Comparison of ENCODE assay signal across 8 cellular contexts in the genomic region with DNA sequence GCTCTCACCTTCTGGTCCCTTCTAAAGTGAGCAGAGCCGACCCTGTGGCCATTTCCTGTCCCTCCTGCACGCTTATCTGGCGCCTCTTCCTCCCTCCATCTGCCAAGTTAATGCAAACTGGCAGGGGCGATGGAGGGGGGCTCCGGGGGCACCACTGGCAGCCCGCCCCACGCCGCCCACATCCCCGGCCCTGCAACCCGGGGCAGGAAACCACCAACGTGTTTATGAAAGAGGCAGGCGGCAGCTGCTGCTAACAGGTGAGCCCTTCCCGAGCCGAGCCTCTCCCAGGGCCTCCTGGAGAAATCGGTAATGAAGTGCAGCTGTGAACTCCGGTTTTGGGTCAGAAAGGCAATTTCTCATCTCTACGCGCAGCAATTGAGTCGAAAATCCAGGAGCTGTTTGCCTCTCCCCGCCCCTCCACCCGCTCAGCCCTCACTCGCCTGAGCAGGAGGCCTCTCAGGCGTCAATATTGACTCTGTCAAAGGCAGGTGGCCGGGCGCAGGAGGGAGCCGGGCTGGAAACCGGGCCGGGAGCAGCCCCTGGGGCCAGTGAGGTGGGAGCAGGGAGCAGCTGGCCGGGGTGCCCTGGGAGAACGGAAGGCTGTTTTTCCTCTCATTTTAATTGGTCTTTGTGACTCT.
DNase-seq lines count a peak whose midpoint lies in the region; ATAC-seq and TF ChIP-seq lines count a peak whose summit lies in the region.

No MANE protein-coding gene starts in this region.

- peak overlapping the region; percentile 49 for H3K4me3 Mint-ChIP-seq in activated naive CD8-positive, alpha-beta T cell treated with anti-CD3 and anti-CD28 coated beads, Interleukin-2, amount 10 ng/mL, durations not matched to agents 7 days and 5 days
- H3K4me3 Mint-ChIP-seq in chondrocyte (ENCODE audit: unreplicated experiment), result no peak overlapping the region

- ATAC-seq in activated naive CD8-positive, alpha-beta T cell treated with anti-CD3 and anti-CD28 coated beads, Interleukin-2, amount 10 ng/mL, durations not matched to agents 7 days and 5 days (ENCODE audit: low read depth), result peak; percentile 71
- ATAC-seq in HG03439 (IDR thresholded peaks at IDR 0.05; ENCODE audit: unreplicated experiment) (no peak), HG02610 (IDR thresholded peaks at IDR 0.05; ENCODE audit: unreplicated experiment) (no peak), HG03460 (IDR thresholded peaks at IDR 0.05; ENCODE audit: unreplicated experiment) (no peak)

- H3K27ac Mint-ChIP-seq in activated naive CD8-positive, alpha-beta T cell treated with anti-CD3 and anti-CD28 coated beads, Interleukin-2, amount 10 ng/mL, durations not matched to agents 7 days and 5 days, result peak overlapping the region; percentile 70
- H3K27ac Mint-ChIP-seq in chondrocyte (ENCODE audit: unreplicated experiment), result no peak overlapping the region

- no peak for TF ChIP-seq CTCF in chondrocyte (IDR thresholded peaks at IDR 0.05)

- POLR2A ChIA-PET in activated naive CD8-positive, alpha-beta T cell treated with anti-CD3 and anti-CD28 coated beads, Interleukin-2, amount 10 ng/mL, durations not matched to agents 7 days and 5 days (lab: Charles Lee), result interaction anchor here (1.7 kb wide), 1 partner anchor 106 kb away, joined by 4 read pairs; no protein-coding TSS in a partner anchor

- H3K27me3 Mint-ChIP-seq in activated naive CD8-positive, alpha-beta T cell treated with anti-CD3 and anti-CD28 coated beads, Interleukin-2, amount 10 ng/mL, durations not matched to agents 7 days and 5 days, result no peaks in the 10 kb centered on the region
- H3K27me3 Mint-ChIP-seq in chondrocyte (ENCODE audit: low read depth), result peaks cover 2% of the 10 kb centered on the region

- H3K9me3 Mint-ChIP-seq in activated naive CD8-positive, alpha-beta T cell treated with anti-CD3 and anti-CD28 coated beads, Interleukin-2, amount 10 ng/mL, durations not matched to agents 7 days and 5 days, result no peaks in the 10 kb centered on the region
- no peaks in the 10 kb centered on the region for H3K9me3 Mint-ChIP-seq in chondrocyte (ENCODE audit: low read depth)

- DNase-seq in HuH-7.5 (ENCODE audit: low spot score) (peak; percentile 98), NCI-H526 (lab: John Stamatoyannopoulos, UW) (peak; percentile 75 to 84), chondrocyte (ENCODE audit: low spot score) (no peak)
- DNase-seq in activated naive CD8-positive, alpha-beta T cell treated with anti-CD3 and anti-CD28 coated beads, Interleukin-2, amount 10 ng/mL, durations not matched to agents 7 days and 5 days, result peak; percentile 65
- peak; percentile 36 for DNase-seq in stimulated activated CD4-positive, alpha-beta T cell treated with anti-CD3 and anti-CD28 coated beads, Interleukin-4, amount 100 ng/mL, for 4 hours

- H3K36me3 Mint-ChIP-seq in activated naive CD8-positive, alpha-beta T cell treated with anti-CD3 and anti-CD28 coated beads, Interleukin-2, amount 10 ng/mL, durations not matched to agents 7 days and 5 days, result no peaks in the 10 kb centered on the region
- H3K36me3 Mint-ChIP-seq in chondrocyte (ENCODE audit: low read depth), result no peaks in the 10 kb centered on the region

- H3K4me1 Mint-ChIP-seq in activated naive CD8-positive, alpha-beta T cell treated with anti-CD3 and anti-CD28 coated beads, Interleukin-2, amount 10 ng/mL, durations not matched to agents 7 days and 5 days, result peaks cover 18% of the 10 kb centered on the region
- peaks cover 4% of the 10 kb centered on the region for H3K4me1 Mint-ChIP-seq in chondrocyte (ENCODE audit: low read depth)
